In genomic region chr10:133446979-133447378, GRCh38 we compare ENCODE assay signal across 23 cellular contexts. TPM values are rescaled to one million over a fixed set of nuclear protein-coding genes. Genes with fewer than 3 reads are reported as not detected.
"Had no signal": no experiment of that assay in that cellular context is flagged by ENCODE, and none has a peak within 500 bp of the region (broad histone marks: within the 10 kb centered on the region; RNA-seq: fewer than 3 reads in every experiment).

No MANE protein-coding gene starts in this region.

- H3K4me3 Mint-ChIP-seq: dendritic cell treated with granulocyte-macrophage colony-stimulating factor and Interleukin-4, amounts not matched to agents 40 ng/mL and 50 ng/mL, for 4 days; effector memory CD8-positive, alpha-beta T cell; memory B cell had no signal

- H3K27ac Mint-ChIP-seq: dendritic cell treated with granulocyte-macrophage colony-stimulating factor and Interleukin-4, amounts not matched to agents 40 ng/mL and 50 ng/mL, for 4 days; effector memory CD8-positive, alpha-beta T cell; memory B cell had no signal

- ATAC-seq: effector memory CD8-positive, alpha-beta T cell; gastrocnemius medialis; heart right ventricle; left cardiac atrium; left lung had no signal

- H3K27me3 Mint-ChIP-seq: effector memory CD8-positive, alpha-beta T cell had no signal

- DNase-seq: colonic mucosa; cortex of kidney; effector CD8-positive, alpha-beta T cell; effector memory CD8-positive, alpha-beta T cell; erythroblast; esophagus squamous epithelium; foreskin fibroblast; foreskin melanocyte; glutamatergic neuron; heart right ventricle; hippocampal formation; left cardiac atrium; mammary epithelial cell; mesendoderm; midbrain had no signal

RNA-seq across cellular contexts. Expression of gene SCART1, which starts 6.8 kb away (rescaled TPM):
- total RNA-seq: kidney epithelial cell had no signal

RNA-seq across cellular contexts. Expression of gene SPRN, which starts 22.6 kb away (rescaled TPM):
- total RNA-seq: colonic mucosa, dermis microvascular lymphatic vessel endothelial cell, esophagus squamous epithelium, gastrocnemius medialis, left cardiac atrium, liver, mucosa of gallbladder had no signal
